Comparison of ENCODE assay signal across 7 cellular contexts in the genomic region with DNA sequence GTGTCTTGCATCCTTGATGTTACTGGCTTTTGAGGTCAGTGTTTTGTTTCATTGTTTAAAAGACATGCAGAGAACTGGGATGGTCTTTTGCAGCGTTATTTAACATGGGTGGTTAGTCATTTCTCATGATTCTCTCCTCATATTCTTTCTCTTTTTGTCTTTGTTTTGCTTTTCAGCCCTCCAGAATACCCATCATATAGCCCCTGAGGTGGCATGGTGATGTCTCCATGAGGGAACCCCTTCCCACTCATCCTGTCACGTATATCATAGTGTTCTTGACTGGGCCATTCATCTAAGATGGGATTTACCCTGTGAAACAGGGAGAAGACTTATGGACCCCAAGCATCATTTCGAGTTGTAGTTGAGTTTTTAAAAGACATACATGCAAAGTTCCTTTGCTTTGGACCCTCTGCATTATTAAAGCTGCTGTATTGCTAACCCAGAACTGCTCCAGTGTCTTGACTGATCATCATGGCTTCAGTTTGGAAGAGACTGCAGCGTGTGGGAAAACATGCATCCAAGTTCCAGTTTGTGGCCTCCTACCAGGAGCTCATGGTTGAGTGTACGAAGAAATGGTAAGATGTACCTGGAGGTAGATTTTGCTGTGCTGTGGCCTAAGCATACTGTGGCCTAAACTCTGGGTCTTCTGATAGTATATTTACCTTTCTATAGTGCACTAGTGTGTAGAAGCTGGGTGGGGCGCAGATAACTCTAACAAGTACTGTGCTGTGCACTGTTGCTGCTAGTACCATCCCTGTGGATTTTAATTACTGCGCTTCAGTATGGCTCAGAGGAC. TPM values are rescaled to one million over a fixed set of nuclear protein-coding genes. Genes with fewer than 3 reads are reported as not detected.
DNase-seq lines count a peak whose midpoint lies in the region; ATAC-seq, FAIRE-seq and TF ChIP-seq lines count a peak whose summit lies in the region.

No MANE protein-coding gene starts in this region.

- H3K9me3 ChIP-seq in Peyer's patch = no peaks in the 10 kb centered on the region

- H3K27ac ChIP-seq in Peyer's patch = peak overlapping the region in 1 of 4 donors; percentile 93

- H3K36me3 ChIP-seq in Peyer's patch = no peaks in the 10 kb centered on the region

- TF ChIP-seq POLR2A in H54 (IDR thresholded peaks at IDR 0.05; ENCODE audit: low read depth, low read length) (no peak), Peyer's patch (IDR thresholded peaks at IDR 0.05) (no peak)

- TF ChIP-seq CTCF in Peyer's patch (IDR thresholded peaks at IDR 0.05) (no peak), fibroblast of mammary gland (conservative IDR thresholded peaks at IDR 0.05; ENCODE audit: control insufficient read depth, insufficient read depth, low read depth, low read length) (no peak)

- H3K4me3 ChIP-seq in Peyer's patch = peak overlapping the region; percentile 83 to 98 (median 94)
- H3K4me3 ChIP-seq in fibroblast of mammary gland (ENCODE audit: control insufficient read depth, low read depth, low read length) = peak overlapping the region; percentile 85
- peak overlapping the region; percentile 78 for H3K4me3 ChIP-seq in skeletal muscle cell (ENCODE audit: low read depth, low read length)

- peaks cover 0 to 26% (median 1%) of the 10 kb centered on the region in 4 donors for H3K4me1 ChIP-seq in Peyer's patch

- ATAC-seq in GM18907 (IDR thresholded peaks at IDR 0.05; ENCODE audit: unreplicated experiment) = no peak

- no peak for DNase-seq in H54 (ENCODE audit: insufficient read length, low spot score)
- DNase-seq in Peyer's patch = no peak
- peak; percentile 6 for DNase-seq in fibroblast of mammary gland (ENCODE audit: low read depth)
- no peak for DNase-seq in skeletal muscle cell (ENCODE audit: low read depth)
- DNase-seq in activated gamma-delta T cell treated with Interleukin-2 at 50 U/mL for 16 hours = no peak
- DNase-seq in SW 1271 (lab: John Stamatoyannopoulos, UW) = no peak

- no peaks in the 10 kb centered on the region for H3K27me3 ChIP-seq in Peyer's patch

- FAIRE-seq in H54 (lab: Jason Lieb, UNC) = peak; percentile 66

RNA-seq across cellular contexts. Expression of a gene that starts 1.4 kb away (rescaled TPM):
- total RNA-seq in Peyer's patch = 100 to 1,000 TPM in 1 of 4 donors, 10 to 100 TPM in 3; 27.1 to 190 (median 60.8) TPM
